In the genomic region with DNA sequence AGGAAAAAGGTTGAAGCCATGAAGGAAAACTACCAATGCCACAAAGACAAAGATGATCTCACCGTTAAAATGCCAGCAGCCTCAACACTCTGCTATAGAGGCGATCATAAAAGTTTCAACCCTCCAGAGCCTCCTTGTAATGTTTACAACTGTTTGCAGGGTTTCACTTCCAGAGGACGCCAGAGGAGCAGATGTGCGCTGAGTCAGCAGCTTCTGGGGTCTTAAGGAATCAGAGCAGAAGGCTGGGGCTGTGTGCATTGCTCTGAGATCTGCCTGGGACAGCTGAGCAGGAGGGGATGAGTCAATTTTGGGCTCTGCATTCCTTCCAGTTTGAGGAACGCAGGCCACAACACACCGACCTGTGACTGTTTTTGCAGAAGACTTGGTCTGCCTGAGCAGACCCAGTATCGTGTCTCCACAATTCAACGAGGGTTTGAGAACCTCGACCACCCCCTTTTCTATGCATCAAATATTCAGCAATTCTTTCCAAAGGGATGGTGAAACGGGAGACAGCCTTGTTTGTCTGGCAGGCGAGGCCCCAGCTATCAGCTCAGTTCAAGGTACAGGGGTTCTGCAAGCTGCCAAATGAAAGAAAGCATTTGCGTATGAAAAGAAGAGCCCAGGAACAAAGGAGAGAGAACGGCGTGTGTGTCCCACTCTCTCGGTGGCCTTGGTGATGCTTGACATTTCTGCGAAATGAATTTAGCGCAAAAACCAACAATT, we compare ENCODE assay signal across 8 cellular contexts.
A peak's percentile ranks its signal among the peaks of the same experiment; 100 is the strongest.
DNase-seq lines count a peak whose midpoint lies in the region; ATAC-seq and TF ChIP-seq lines count a peak whose summit lies in the region.
"Had no signal": no experiment of that assay in that cellular context is flagged by ENCODE, and none has a peak within 500 bp of the region (broad histone marks: within the 10 kb centered on the region; RNA-seq: fewer than 3 reads in every experiment).

No MANE protein-coding gene starts in this region.

- no peak overlapping the region for H3K4me2 ChIP-seq in GM23248 (ENCODE audit: unreplicated experiment)

- no peaks in the 10 kb centered on the region for H3K9me3 ChIP-seq in GM23248 (ENCODE audit: low read depth)

- H3K27me3 Mint-ChIP-seq in glutamatergic neuron (ENCODE audit: unreplicated experiment), result peaks cover 24% of the 10 kb centered on the region
- peaks cover 12% of the 10 kb centered on the region for H3K27me3 Mint-ChIP-seq in osteocyte (ENCODE audit: unreplicated experiment)

- no peak overlapping the region for H3K4me3 ChIP-seq in GM23248

- H3K36me3 Mint-ChIP-seq in glutamatergic neuron (ENCODE audit: unreplicated experiment) (no peaks in the 10 kb centered on the region), osteocyte (ENCODE audit: unreplicated experiment) (no peaks in the 10 kb centered on the region)

- in situ Hi-C loops in GM23248 (cut with MboI), result no loop called here

- H3K27me3 ChIP-seq in GM23248 (replicated peaks; ENCODE audit: insufficient read depth), result peaks cover 4% of the 10 kb centered on the region; the same call in 1 of the 2 replicates

- no peaks in the 10 kb centered on the region for H3F3A ChIP-seq in GM23248 (ENCODE audit: insufficient read depth)

- no peak overlapping the region for H2AFZ ChIP-seq in GM23248

- no peaks in the 10 kb centered on the region for H3K79me2 ChIP-seq in GM23248 (ENCODE audit: insufficient read depth)

- no peaks in the 10 kb centered on the region for H3K36me3 ChIP-seq in GM23248 (ENCODE audit: low read depth)

- H3K4me1 Mint-ChIP-seq in glutamatergic neuron (ENCODE audit: low read depth, unreplicated experiment), result peaks cover 40% of the 10 kb centered on the region
- no peaks in the 10 kb centered on the region for H3K4me1 Mint-ChIP-seq in osteocyte (ENCODE audit: unreplicated experiment)

- WGBS in GM23248 (ENCODE audit: low coverage in 1 of 2, low lambda C conversion rate in 2 of 2, missing lambda C conversion rate in 2 of 2), 2 experiments, result 12 to 13% methylated on average over 17 of the region's 17 CpGs

- H3K9me3 Mint-ChIP-seq in glutamatergic neuron (ENCODE audit: unreplicated experiment), result peaks cover 16% of the 10 kb centered on the region
- H3K9me3 Mint-ChIP-seq in osteocyte (ENCODE audit: unreplicated experiment), result no peaks in the 10 kb centered on the region

- TF ChIP-seq CTCF in glutamatergic neuron (IDR thresholded peaks at IDR 0.05; ENCODE audit: partially characterized antibody, unreplicated experiment) (no peak), osteocyte (IDR thresholded peaks at IDR 0.05) (no peak)

- peak; percentile 79 for DNase-seq in GM23248
- peak; percentile 88 for DNase-seq in NCI-H2171 treated with DMSO at 0.1 percent for 48 hours (lab: John Stamatoyannopoulos, UW)
- peak; percentile 66 for DNase-seq in glutamatergic neuron
- DNase-seq in smooth muscle cell of the brain vasculature (ENCODE audit: low read depth, low spot score), result peak; percentile 7
- no peak for DNase-seq in stimulated activated naive CD4-positive, alpha-beta T cell treated with Interleukin-2 at 50 U/mL for 16 hours (lab: John Stamatoyannopoulos, UW)
- DNase-seq in osteocyte (ENCODE audit: extremely low spot score, unreplicated experiment), result no peak
- DNase-seq: NCI-H2081 had no signal

- peak overlapping the region; percentile 99 for H3K27ac Mint-ChIP-seq in glutamatergic neuron (ENCODE audit: unreplicated experiment)
- H3K27ac Mint-ChIP-seq in osteocyte (ENCODE audit: unreplicated experiment), result no peak overlapping the region

- H4K20me1 ChIP-seq in GM23248 (ENCODE audit: insufficient read depth), result no peaks in the 10 kb centered on the region

- H3K27ac ChIP-seq in GM23248, result no peak overlapping the region

- no peaks in the 10 kb centered on the region for H3K9me2 ChIP-seq in GM23248 (ENCODE audit: insufficient read depth)

- no peak for ATAC-seq in GM19328 (IDR thresholded peaks at IDR 0.05; ENCODE audit: unreplicated experiment)

- peak overlapping the region; percentile 76 for H3K4me3 Mint-ChIP-seq in glutamatergic neuron (ENCODE audit: unreplicated experiment)
- H3K4me3 Mint-ChIP-seq in osteocyte (ENCODE audit: unreplicated experiment), result no peak overlapping the region

- H3K9ac ChIP-seq in GM23248, result no peak overlapping the region

- H3K4me1 ChIP-seq in GM23248 (ENCODE audit: insufficient read depth), result no peaks in the 10 kb centered on the region

Comparison
In these comparisons a context has a peak if more than half of its experiments do, and no peak if none do; other contexts are left out.
1. DNase-seq: peak in GM23248 (single experiment), NCI-H2171 treated with DMSO at 0.1 percent for 48 hours (single experiment), glutamatergic neuron (single experiment) and smooth muscle cell of the brain vasculature (single experiment); none in stimulated activated naive CD4-positive, alpha-beta T cell treated with Interleukin-2 at 50 U/mL for 16 hours (single experiment) and osteocyte (single experiment).